In genomic region chr11:65260756-65261590, GRCh38 we compare ENCODE assay signal across 8 cellular contexts. TPM values are rescaled to one million over a fixed set of nuclear protein-coding genes. Genes with fewer than 3 reads are reported as not detected.
DNase-seq lines count a peak whose midpoint lies in the region; ATAC-seq and TF ChIP-seq lines count a peak whose summit lies in the region.

No MANE protein-coding gene starts in this region.

- H4K20me1 ChIP-seq in BLaER1 (0 out of 2 replicates have a peak, but pooled peaks cover 7% of the 10 kb centered on the region), HCT116 (ENCODE audit: insufficient read depth) (no peaks in the 10 kb centered on the region)

- H3K9me3 ChIP-seq in BLaER1 (no peaks in the 10 kb centered on the region), HCT116 (ENCODE audit: control insufficient read depth in 1 of 2, insufficient read depth in 1 of 2, low read depth in 1 of 2, low read length in 2 of 2) (no peaks in the 10 kb centered on the region), iPS-15b (ENCODE audit: control insufficient read depth, insufficient read depth, low read length) (no peaks in the 10 kb centered on the region), stomach smooth muscle (ENCODE audit: control insufficient read depth in 2 of 2, low read length in 2 of 2) (no peaks in the 10 kb centered on the region)

- no peaks in the 10 kb centered on the region for H3K9me2 ChIP-seq in HCT116 (ENCODE audit: insufficient read depth)

- ATAC-seq in HCT116: peak; percentile 44
- no peak for ATAC-seq in GM21529 (IDR thresholded peaks at IDR 0.05; ENCODE audit: unreplicated experiment)

- POLR2A ChIA-PET in HCT116 (lab: Charles Lee): interaction anchor here (0.9 to 2.4 kb wide), 5 partner anchors 13 to 405 kb away, joined by 3 to 10 read pairs (median 4); partner anchors contain the start of genes DPF2 and SYVN1
- POLR2A ChIA-PET in activated CD4-positive, alpha-beta memory T cell treated with anti-CD3 and anti-CD28 coated beads for 36 hours (lab: Charles Lee): interaction anchor here (1.0 to 2.2 kb wide), 11 partner anchors 9 to 629 kb away, joined by 3 to 23 read pairs (median 6); partner anchors contain the start of genes CAPN1, CDC42EP2, DPF2 and NEAT1

- RAD21 ChIA-PET in HCT116 (lab: Charles Lee; ENCODE audit: low non-redundant PET in 1 of 2, low total read pairs in 2 of 2, uncharacterized antibody in 2 of 2, unreplicated experiment in 2 of 2): no interaction called here

- H3K36me3 ChIP-seq in BLaER1 (peaks cover 19% of the 10 kb centered on the region), HCT116 (ENCODE audit: control insufficient read depth in 1 of 2, insufficient read depth in 2 of 2, low read length in 2 of 2) (no peaks in the 10 kb centered on the region; a peak in 1 of 4 replicates), iPS-15b (ENCODE audit: control insufficient read depth, insufficient read depth, low read length) (no peaks in the 10 kb centered on the region), stomach smooth muscle (ENCODE audit: control insufficient read depth in 2 of 2, insufficient read depth in 2 of 2, low read length in 2 of 2) (no peaks in the 10 kb centered on the region)

- H3K9ac ChIP-seq in BLaER1: peak overlapping the region; percentile 97
- H3K9ac ChIP-seq in HCT116 (ENCODE audit: low read length): peak overlapping the region; percentile 93
- H3K9ac ChIP-seq in iPS-15b (ENCODE audit: low read depth, low read length): peak overlapping the region; percentile 55
- H3K9ac ChIP-seq in stomach smooth muscle (ENCODE audit: low read length in 2 of 2): peak overlapping the region; percentile 84 to 99

- peak overlapping the region; percentile 94 for H3K4me3 Mint-ChIP-seq in activated CD4-positive, alpha-beta memory T cell treated with anti-CD3 and anti-CD28 coated beads for 36 hours

- H3K27ac Mint-ChIP-seq in activated CD4-positive, alpha-beta memory T cell treated with anti-CD3 and anti-CD28 coated beads for 36 hours: peak overlapping the region; percentile 94

- H3K4me1 ChIP-seq in BLaER1: peaks cover 24% of the 10 kb centered on the region
- H3K4me1 ChIP-seq in HCT116 (ENCODE audit: control insufficient read depth in 1 of 2, insufficient read depth in 2 of 2, low read length in 2 of 2): peaks cover 7 to 18% of the 10 kb centered on the region in 2 experiments; a peak in 3 of 4 replicates
- peaks cover 4% of the 10 kb centered on the region for H3K4me1 ChIP-seq in iPS-15b (ENCODE audit: control insufficient read depth, insufficient read depth, low read length)
- peaks cover 18% of the 10 kb centered on the region for H3K4me1 ChIP-seq in stomach smooth muscle (ENCODE audit: control insufficient read depth, insufficient read depth, low read length)

- peaks cover 34% of the 10 kb centered on the region for H3K79me2 ChIP-seq in HCT116 (ENCODE audit: insufficient read depth, low read length)

- no peak for DNase-seq in HCT116 (ENCODE audit: low read depth, low spot score)
- no peak for DNase-seq in activated CD4-positive, alpha-beta memory T cell treated with anti-CD3 and anti-CD28 coated beads for 36 hours
- DNase-seq in medulla oblongata (ENCODE audit: extremely low spot score): no peak
- DNase-seq in hepatic stellate cell (ENCODE audit: low spot score): no peak

- H3K27ac ChIP-seq in BLaER1 (peak overlapping the region; percentile 95), HCT116 (ENCODE audit: low read depth, low read length) (peak overlapping the region; percentile 90), stomach smooth muscle (ENCODE audit: low read length) (peak overlapping the region; percentile 91)

- BruUV-seq in HCT116 (replicated peaks; lab: Mats Ljungman, UMichigan): TSS peak; percentile 98

- intact Hi-C loops in HCT116 (cut with micrococcal nuclease): no loop called here
- intact Hi-C loops in activated CD4-positive, alpha-beta memory T cell treated with anti-CD3 and anti-CD28 coated beads for 36 hours (cut with micrococcal nuclease): loop anchor here (1.0 to 10.0 kb wide), 4 partner anchors 74 to 254 kb away; partner anchors contain the start of genes CAPN1 and SYVN1

- H3K27me3 ChIP-seq in BLaER1 (no peaks in the 10 kb centered on the region), HCT116 (ENCODE audit: insufficient read depth, low read length) (no peaks in the 10 kb centered on the region), iPS-15b (ENCODE audit: control insufficient read depth, insufficient read depth, low read length) (peaks cover 2% of the 10 kb centered on the region), stomach smooth muscle (ENCODE audit: control insufficient read depth in 1 of 2, insufficient read depth in 2 of 2, low read length in 2 of 2) (no peaks in the 10 kb centered on the region)

- H3K4me3 ChIP-seq in BLaER1: peak overlapping the region; percentile 92
- peak overlapping the region; percentile 81 to 90 for H3K4me3 ChIP-seq in HCT116 (replicated peaks in 1 of 2; ENCODE audit: low read depth in 1 of 2, low read length in 2 of 2)
- peak overlapping the region; percentile 85 for H3K4me3 ChIP-seq in iPS-15b (ENCODE audit: low read depth, low read length)
- peak overlapping the region; percentile 69 to 90 for H3K4me3 ChIP-seq in stomach smooth muscle (ENCODE audit: low read length in 2 of 2)

- no peaks in the 10 kb centered on the region for H3K9me3 Mint-ChIP-seq in activated CD4-positive, alpha-beta memory T cell treated with anti-CD3 and anti-CD28 coated beads for 36 hours

- no peak for TF ChIP-seq POLR2A in HCT116 (IDR thresholded peaks at IDR 0.05; ENCODE audit: borderline replicate concordance, extremely low read depth, insufficient read depth, insufficient read length)

- H2AFZ ChIP-seq in HCT116 (ENCODE audit: low read depth, low read length, poor library complexity, severe bottlenecking): no peak overlapping the region

- H3K4me2 ChIP-seq in BLaER1: peak overlapping the region; percentile 93
- peak overlapping the region; percentile 84 for H3K4me2 ChIP-seq in HCT116 (ENCODE audit: low read length)

- no peak for TF ChIP-seq RAD21 in HCT116 (IDR thresholded peaks at IDR 0.05; ENCODE audit: low read depth)

- CTCF ChIA-PET in HCT116 (lab: Charles Lee): interaction anchor here (0.9 to 2.1 kb wide), 3 partner anchors 11 to 149 kb away, joined by 4 to 7 read pairs (median 5); partner anchors contain the start of gene TM7SF2
- CTCF ChIA-PET in activated CD4-positive, alpha-beta memory T cell treated with anti-CD3 and anti-CD28 coated beads for 36 hours (lab: Charles Lee): interaction anchor here (0.8 to 2.6 kb wide), 9 partner anchors 11 to 246 kb away, joined by 3 to 22 read pairs (median 9); partner anchors contain the start of gene CDC42EP2

- peaks cover 28% of the 10 kb centered on the region for H3K36me3 Mint-ChIP-seq in activated CD4-positive, alpha-beta memory T cell treated with anti-CD3 and anti-CD28 coated beads for 36 hours

- TF ChIP-seq CTCF in HCT116 (IDR thresholded peaks at IDR 0.05 in 2 of 3, conservative IDR thresholded peaks at IDR 0.05 in 1 of 3; ENCODE audit: borderline replicate concordance in 1 of 3, insufficient read depth in 1 of 3, low read depth in 2 of 3, low read length in 2 of 3): no peak

- no peaks in the 10 kb centered on the region for H3K27me3 Mint-ChIP-seq in activated CD4-positive, alpha-beta memory T cell treated with anti-CD3 and anti-CD28 coated beads for 36 hours

- peaks cover 33% of the 10 kb centered on the region for H3K4me1 Mint-ChIP-seq in activated CD4-positive, alpha-beta memory T cell treated with anti-CD3 and anti-CD28 coated beads for 36 hours (ENCODE audit: low read depth)

TF ChIP-seq in HCT116, 20 proteins besides CTCF, POLR2A, EP300 and RAD21 (continues in another document):
- TF ChIP-seq JUND (IDR thresholded peaks at IDR 0.05) (no peak), ATF3 (IDR thresholded peaks at IDR 0.05) (no peak), SIN3A (IDR thresholded peaks at IDR 0.05; ENCODE audit: low read depth) (no peak), ELF1 (IDR thresholded peaks at IDR 0.05; ENCODE audit: borderline replicate concordance, low read depth) (no peak; the same call in 1 of the 2 replicates), TCF7L2 (IDR thresholded peaks at IDR 0.05; ENCODE audit: borderline replicate concordance, extremely low read depth, insufficient read depth, insufficient read length) (no peak), SP1 (IDR thresholded peaks at IDR 0.05; ENCODE audit: low read depth) (no peak), EZH2 (IDR thresholded peaks at IDR 0.05) (no peak), ZFX (IDR thresholded peaks at IDR 0.05) (no peak), POLR2AphosphoS5 (IDR thresholded peaks at IDR 0.05; ENCODE audit: low read depth, low read length) (no peak), FOSL1 (IDR thresholded peaks at IDR 0.05; ENCODE audit: low read depth) (no peak), ZNF274 (IDR thresholded peaks at IDR 0.05; ENCODE audit: low read depth, low read length) (no peak), EGR1 (IDR thresholded peaks at IDR 0.05; ENCODE audit: low read depth) (no peak), YY1 (IDR thresholded peaks at IDR 0.05; ENCODE audit: extremely low read depth, insufficient replicate concordance, low read depth, low read length) (no peak), MAX (IDR thresholded peaks at IDR 0.05) (no peak)

RNA-seq across cellular contexts. Expression of gene POLA2, which starts 0.8 kb away (rescaled TPM):
- total RNA-seq in HCT116 (2021; ENCODE audit: unreplicated experiment): 20.0 TPM
- polyA plus RNA-seq in HCT116 (2012): 14.1 and 17.3 TPM in 2 replicates
- 10 to 100 TPM; 62.9 to 66.9 TPM for total RNA-seq in activated CD4-positive, alpha-beta memory T cell treated with anti-CD3 and anti-CD28 coated beads for 36 hours

RNA-seq across cellular contexts. Expression of gene CDC42EP2, which starts 53.7 kb away (rescaled TPM):
- 15.4 TPM for total RNA-seq in HCT116 (2021; ENCODE audit: unreplicated experiment)
- 17.2 and 20.4 TPM in 2 replicates for polyA plus RNA-seq in HCT116 (2012)
- total RNA-seq in activated CD4-positive, alpha-beta memory T cell treated with anti-CD3 and anti-CD28 coated beads for 36 hours: under 1 TPM in 1 of 2 experiments, not detected in 1; 0.26 TPM

Comparison
In these comparisons a context has a peak if more than half of its experiments do, and no peak if none do; other contexts are left out.
1. RNA of gene CDC42EP2, which starts 53.7 kb away (total RNA-seq): 15.4 TPM in HCT116 (single experiment); 0.26 TPM in activated CD4-positive, alpha-beta memory T cell treated with anti-CD3 and anti-CD28 coated beads for 36 hours; every median in the first group is over 10 times any median in the second.
2. Peak in every context shown above with its lines, with median percentiles within 50 percentile points of each other: H3K27ac ChIP-seq, H3K4me3 ChIP-seq and H3K9ac ChIP-seq.